ENCODE assay signal across 26 cellular contexts in the genomic region with DNA sequence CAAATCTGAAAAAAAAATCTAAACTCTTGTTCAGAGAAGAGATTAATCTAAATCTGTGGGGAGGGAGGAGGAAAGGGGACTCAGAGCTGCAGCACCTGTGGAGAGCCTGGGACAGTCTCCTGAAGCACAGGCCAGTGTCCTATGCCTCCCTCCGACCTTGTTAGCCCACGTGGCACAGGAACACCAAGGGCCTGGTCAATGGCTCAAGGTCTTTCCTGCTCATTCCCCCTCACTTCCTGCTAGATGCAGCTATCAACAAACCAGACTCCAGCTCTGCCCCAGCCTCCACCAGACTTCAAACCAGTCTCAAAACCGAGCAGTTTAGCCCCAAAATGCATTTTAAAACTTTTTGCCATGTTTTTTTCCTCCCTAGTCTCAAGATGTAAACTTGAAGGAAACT. TPM values are rescaled to one million over a fixed set of nuclear protein-coding genes. Genes with fewer than 3 reads are reported as not detected.
DNase-seq lines count a peak whose midpoint lies in the region; ATAC-seq, FAIRE-seq and TF ChIP-seq lines count a peak whose summit lies in the region.
"Had no signal": no experiment of that assay in that cellular context is flagged by ENCODE, and none has a peak within 500 bp of the region (broad histone marks: within the 10 kb centered on the region; RNA-seq: fewer than 3 reads in every experiment).

No MANE protein-coding gene starts in this region.

- BruUV-seq in IMR-90 (replicated peaks; lab: Mats Ljungman, UMichigan) = no TSS peak

- H3K9me3 Mint-ChIP-seq in endothelial cell (ENCODE audit: unreplicated experiment) = peaks cover 8% of the 10 kb centered on the region

- no peak overlapping the region for H2BK5ac ChIP-seq in IMR-90 (ENCODE audit: low read depth, low read length, poor library complexity, severe bottlenecking)

- H3K36me3 ChIP-seq in IMR-90 (ENCODE audit: control insufficient read depth, insufficient read depth, low read length) = no peaks in the 10 kb centered on the region
- H3K36me3 ChIP-seq in osteoblast (ENCODE audit: insufficient read depth, low read length) = no peaks in the 10 kb centered on the region

- no peak overlapping the region for H4K5ac ChIP-seq in IMR-90 (ENCODE audit: low read depth, low read length)

- H2AK5ac ChIP-seq in IMR-90 (ENCODE audit: low read depth, low read length) = no peak overlapping the region

- H3K9me1 ChIP-seq in IMR-90 (ENCODE audit: insufficient read depth, low read length) = no peaks in the 10 kb centered on the region

- no peak overlapping the region for H3K18ac ChIP-seq in IMR-90 (ENCODE audit: low read depth, low read length)

- TF ChIP-seq RAD21 in A549 (conservative IDR thresholded peaks at IDR 0.05 in 1 of 2, IDR thresholded peaks at IDR 0.05 in 1 of 2) = no peak
- no peak for TF ChIP-seq RAD21 in IMR-90 (IDR thresholded peaks at IDR 0.05; ENCODE audit: low read length)

- H3K9ac ChIP-seq in IMR-90 (ENCODE audit: low read depth, low read length) = no peak overlapping the region
- H3K9ac ChIP-seq: BLaER1 treated with 17β-estradiol and CSF1 and Interleukin-3, amounts not matched to agents 10 nM and 100 nM; KMS-11 had no signal

- intact Hi-C loops in IMR-90 (cut with micrococcal nuclease) = loop anchor here (5.0 kb wide), 2 partner anchors 133 to 228 kb away; partner anchors contain the start of gene GCC2

- H2AFZ ChIP-seq in IMR-90 (replicated peaks; ENCODE audit: low read length, poor library complexity) = peak overlapping the region; percentile 72
- peak overlapping the region; percentile 66 for H2AFZ ChIP-seq in osteoblast (ENCODE audit: low read length)

- peaks cover 5% of the 10 kb centered on the region for H3K27me3 Mint-ChIP-seq in endothelial cell (ENCODE audit: unreplicated experiment)

- no peak for TF ChIP-seq CTCF in A549 (IDR thresholded peaks at IDR 0.05)
- TF ChIP-seq CTCF in IMR-90 (conservative IDR thresholded peaks at IDR 0.05; ENCODE audit: low read depth, low read length) = no peak
- TF ChIP-seq CTCF in endothelial cell (IDR thresholded peaks at IDR 0.05; ENCODE audit: unreplicated experiment) = no peak
- no peak for TF ChIP-seq CTCF in osteoblast (IDR thresholded peaks at IDR 0.05; ENCODE audit: extremely low read depth, low read depth, low read length)

- dilution Hi-C loops in IMR-90 (cut with HindIII; ENCODE audit: low sequenced_read_pairs, unreplicated experiment) = no loop called here

- CTCF ChIA-PET in A549 (lab: Yijun Ruan, JAX) (interaction anchor here (1.1 to 1.3 kb wide), 2 partner anchors 21 to 273 kb away, joined by 3 to 4 read pairs; partner anchors contain the start of gene SULT1C3), IMR-90 (lab: Yijun Ruan, JAX) (interaction anchor here (1.1 kb wide), 1 partner anchor 19 kb away, joined by 3 read pairs; no protein-coding TSS in a partner anchor)

- no peaks in the 10 kb centered on the region for H3K79me1 ChIP-seq in IMR-90 (ENCODE audit: low read depth in 1 of 2, low read length in 2 of 2)

- in situ Hi-C loops in IMR-90 (cut with MboI; ENCODE audit: low sequenced_read_pairs) = no loop called here

- H4K91ac ChIP-seq in IMR-90 (ENCODE audit: insufficient read depth, low read depth, low read length) = no peak overlapping the region

- POLR2A ChIA-PET in A549 (lab: Yijun Ruan, JAX) (no interaction called here), IMR-90 (lab: Charles Lee; ENCODE audit: unreplicated experiment) (no interaction called here)

- no peak for FAIRE-seq in A549 (lab: Jason Lieb, UNC)
- FAIRE-seq: G401.6, GM19239 had no signal

- peaks cover 41% of the 10 kb centered on the region for H3K36me3 Mint-ChIP-seq in endothelial cell (ENCODE audit: low read depth, unreplicated experiment)
- H3K36me3 Mint-ChIP-seq: CD8-positive, alpha-beta memory T cell had no signal

- H3K27ac ChIP-seq in A549 (peak overlapping the region; percentile 30 to 44; a peak in 3 of 6 replicates), IMR-90 (ENCODE audit: insufficient read depth, low read length) (no peak overlapping the region), osteoblast (ENCODE audit: low read depth, low read length) (no peak overlapping the region)
- H3K27ac ChIP-seq: BLaER1 treated with 17β-estradiol and CSF1 and Interleukin-3, amounts not matched to agents 10 nM and 100 nM; KMS-11 had no signal

- H3K27ac Mint-ChIP-seq in endothelial cell (ENCODE audit: unreplicated experiment) = no peak overlapping the region
- H3K27ac Mint-ChIP-seq: CD8-positive, alpha-beta memory T cell had no signal

- H2BK15ac ChIP-seq in IMR-90 (ENCODE audit: low read depth, low read length) = no peak overlapping the region

- no peak overlapping the region for H4K8ac ChIP-seq in IMR-90 (ENCODE audit: low read depth in 2 of 2, low read length in 2 of 2)

- H3K23ac ChIP-seq in IMR-90 (ENCODE audit: low read depth, low read length) = no peak overlapping the region

- peak overlapping the region; percentile 2 for H3K4me3 Mint-ChIP-seq in endothelial cell (ENCODE audit: unreplicated experiment)
- H3K4me3 Mint-ChIP-seq: CD8-positive, alpha-beta memory T cell had no signal

- no peak overlapping the region for H3K56ac ChIP-seq in IMR-90 (ENCODE audit: extremely low read depth, insufficient read depth, low read length)

- no peaks in the 10 kb centered on the region for H4K20me1 ChIP-seq in IMR-90 (ENCODE audit: insufficient read depth, low read length)
- H4K20me1 ChIP-seq in osteoblast (ENCODE audit: insufficient read depth, low read length) = no peaks in the 10 kb centered on the region
- H4K20me1 ChIP-seq: BLaER1 treated with 17β-estradiol and CSF1 and Interleukin-3, amounts not matched to agents 10 nM and 100 nM had no signal

- no peaks in the 10 kb centered on the region for H3K79me2 ChIP-seq in osteoblast (ENCODE audit: insufficient read depth, low read length)

- H3K4ac ChIP-seq in IMR-90 (ENCODE audit: low read depth, low read length) = no peak overlapping the region

- no peaks in the 10 kb centered on the region for H3K9me3 ChIP-seq in A549
- H3K9me3 ChIP-seq in IMR-90 (ENCODE audit: control insufficient read depth, insufficient read depth, low read length) = peaks cover 7% of the 10 kb centered on the region
- H3K9me3 ChIP-seq in osteoblast (ENCODE audit: low read depth, low read length) = peaks cover 6% of the 10 kb centered on the region

- peak overlapping the region; percentile 57 for H2AK9ac ChIP-seq in IMR-90 (replicated peaks; ENCODE audit: low read depth, low read length, poor library complexity)

- H3K4me2 ChIP-seq in A549 (no peak overlapping the region), IMR-90 (ENCODE audit: low read depth, low read length) (no peak overlapping the region), osteoblast (ENCODE audit: insufficient read depth, low read length) (no peak overlapping the region)
- H3K4me2 ChIP-seq: BLaER1 treated with 17β-estradiol and CSF1 and Interleukin-3, amounts not matched to agents 10 nM and 100 nM; KMS-11 had no signal

- ATAC-seq in A549 (no peak), IMR-90 (ENCODE audit: low read depth) (no peak), GM19455 (IDR thresholded peaks at IDR 0.05; ENCODE audit: unreplicated experiment) (no peak), HG02981 (IDR thresholded peaks at IDR 0.05; ENCODE audit: unreplicated experiment) (no peak)

- TF ChIP-seq EP300 in A549 (IDR thresholded peaks at IDR 0.05) = no peak

- no peak overlapping the region for H3K14ac ChIP-seq in IMR-90 (replicated peaks; ENCODE audit: low read depth, low read length)

- H3K4me3 ChIP-seq in A549 (no peak overlapping the region), IMR-90 (ENCODE audit: insufficient read depth, low read depth, low read length) (no peak overlapping the region), osteoblast (ENCODE audit: insufficient read depth, low read length) (no peak overlapping the region)
- H3K4me3 ChIP-seq: BLaER1 treated with 17β-estradiol and CSF1 and Interleukin-3, amounts not matched to agents 10 nM and 100 nM had no signal

- TF ChIP-seq POLR2A in A549 (IDR thresholded peaks at IDR 0.05; ENCODE audit: low read length) (no peak), IMR-90 (IDR thresholded peaks at IDR 0.05; ENCODE audit: low read depth, low read length) (no peak)

- H3K27me3 ChIP-seq in IMR-90 (ENCODE audit: control insufficient read depth, insufficient read depth, low read length) (no peaks in the 10 kb centered on the region), osteoblast (ENCODE audit: insufficient read depth, low read length) (no peaks in the 10 kb centered on the region)
- H3K27me3 ChIP-seq: BLaER1 treated with 17β-estradiol and CSF1 and Interleukin-3, amounts not matched to agents 10 nM and 100 nM had no signal

- no peak overlapping the region for H2BK20ac ChIP-seq in IMR-90 (ENCODE audit: low read depth, low read length)

- no peak overlapping the region for H2BK120ac ChIP-seq in IMR-90 (ENCODE audit: low read depth, low read length)

- 53% methylated on average over 3 of the region's 3 CpGs for WGBS in A549 (ENCODE audit: missing lambda C conversion rate)
- WGBS in IMR-90 (ENCODE audit: extremely low coverage in 2 of 2, insufficient read length in 1 of 2), 2 experiments = 40% methylated on average over 1 of the region's 3 CpGs; no CpG with 5 or more reads in 1 of the 2 experiments

- H3K4me1 Mint-ChIP-seq in endothelial cell (ENCODE audit: unreplicated experiment) = peaks cover 4% of the 10 kb centered on the region
- H3K4me1 Mint-ChIP-seq: CD8-positive, alpha-beta memory T cell had no signal

- H3K4me1 ChIP-seq in A549 (peaks cover 11% of the 10 kb centered on the region), IMR-90 (ENCODE audit: control insufficient read depth, insufficient read depth, low read length) (no peaks in the 10 kb centered on the region), osteoblast (ENCODE audit: insufficient read depth, low read length) (peaks cover 8% of the 10 kb centered on the region)

- DNase-seq in A549 (ENCODE audit: low read depth in 1 of 2, low spot score in 1 of 2) (no peak), IMR-90 (no peak), endothelial cell (ENCODE audit: low spot score) (no peak), osteoblast (ENCODE audit: insufficient read length, low spot score, missing footprints) (no peak), NCI-H2107 (lab: John Stamatoyannopoulos, UW) (no peak), NCI-H748 (lab: John Stamatoyannopoulos, UW; ENCODE audit: unreplicated experiment) (no peak)
- DNase-seq: Calu3; CD8-positive, alpha-beta memory T cell; DMS153; H7; NCI-H1694; NCI-H2081; NCI-H2171 treated with DMSO at 0.1 percent for 48 hours; NCI-H446; NCI-H526; RPMI8226; SHP77 had no signal

TF ChIP-seq in A549, 52 proteins besides CTCF, POLR2A, EP300 and RAD21 (continues in another document):
- no peak for TF ChIP-seq NFE2L2 (conservative IDR thresholded peaks at IDR 0.05; ENCODE audit: low read length)

RNA-seq across cellular contexts. Expression of gene SULT1C3, which starts 20.1 kb away (rescaled TPM):
- polyA plus RNA-seq in A549 (2011; rRNA removed) = not detected in 2 replicates
- polyA plus RNA-seq in A549 (2012; cell fraction: cytosol; rRNA removed) = not detected in 2 replicates
- not detected in 2 replicates for polyA plus RNA-seq in A549 (2012; cell fraction: nucleus; rRNA removed)
- not detected in 3 replicates for polyA plus RNA-seq in A549 (2017; fragmentation: RNase III; extraction: RNeasy Plus Mini Kit Qiagen cat#74134 plus additional on column Dnase treatment)
- polyA minus RNA-seq in A549 (2011; rRNA and poly(A)+ RNA removed) = not detected in 2 replicates
- not detected in 2 replicates for total RNA-seq in IMR-90 (2012; rRNA removed)
- polyA plus RNA-seq in IMR-90 (2012; rRNA removed) = not detected in 2 replicates
- not detected in 2 replicates for polyA plus RNA-seq in IMR-90 (2012; cell fraction: cytosol; rRNA removed)
- polyA plus RNA-seq in IMR-90 (2012; cell fraction: nucleus; rRNA removed; ENCODE audit: low replicate concordance) = not detected in 2 replicates
- not detected for total RNA-seq in endothelial cell (ENCODE audit: unreplicated experiment)
- total RNA-seq in osteoblast = not detected in 2 replicates
- total RNA-seq: A673; Calu3; CD8-positive, alpha-beta memory T cell; Daoy; H7; HT1080 had no signal
- polyA plus RNA-seq: CD8-positive, alpha-beta memory T cell had no signal

Comparison
In these comparisons a context has a peak if more than half of its experiments do, and no peak if none do; other contexts are left out.
1. H3K27ac ChIP-seq: peak in A549 (2 of 2); none in IMR-90 (single experiment) and osteoblast (single experiment).